In the genomic region with DNA sequence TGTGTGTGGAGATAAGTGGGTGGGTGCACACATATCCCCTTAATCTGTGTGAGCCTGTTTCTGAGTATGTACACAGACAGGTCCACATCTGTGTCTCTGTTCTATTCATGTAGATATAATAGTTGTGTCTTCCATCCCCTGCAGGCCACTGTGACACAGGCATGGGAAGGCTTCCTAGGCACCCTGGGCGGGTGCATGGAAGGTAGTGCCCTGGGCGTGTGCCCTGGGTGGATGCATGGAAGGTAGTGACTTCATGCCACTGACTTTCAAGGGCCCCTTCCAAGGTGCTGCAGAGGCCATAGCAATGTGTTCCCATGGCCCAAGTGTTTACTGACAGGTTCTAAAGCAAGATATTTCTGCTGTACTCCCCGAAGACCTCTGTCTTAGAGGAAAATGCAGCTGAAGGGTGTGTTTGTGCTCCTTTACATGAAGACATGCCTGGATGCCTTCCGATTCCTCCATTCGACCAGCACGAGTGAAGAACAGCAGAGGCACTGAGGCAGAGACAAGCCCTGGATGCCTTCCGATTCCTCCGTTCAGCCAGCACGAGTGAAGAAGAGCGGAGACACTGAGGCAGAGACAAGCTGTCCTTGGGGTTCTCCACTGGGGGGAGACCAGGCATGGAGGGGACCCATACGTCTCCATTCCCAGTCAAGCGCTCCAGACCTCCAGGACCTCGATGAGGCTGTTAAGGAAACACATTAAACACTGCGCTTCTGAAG, we compare ENCODE assay signal across 27 cellular contexts.
A peak's percentile ranks its signal among the peaks of the same experiment; 100 is the strongest.
DNase-seq lines count a peak whose midpoint lies in the region; ATAC-seq, FAIRE-seq and TF ChIP-seq lines count a peak whose summit lies in the region.
"Had no signal": no experiment of that assay in that cellular context is flagged by ENCODE, and none has a peak within 500 bp of the region (broad histone marks: within the 10 kb centered on the region; RNA-seq: fewer than 3 reads in every experiment).

No MANE protein-coding gene starts in this region.

- intact Hi-C loops in cardiac septum (cut with DNase I): no loop called here
- intact Hi-C loops in heart right ventricle (cut with DNase I): no loop called here
- intact Hi-C loops in esophagus muscularis mucosa (cut with DNase I): no loop called here
- intact Hi-C loops in vagina (cut with DNase I): no loop called here

- no peak overlapping the region for H3K4me3 Mint-ChIP-seq in progenitor cell of endocrine pancreas (ENCODE audit: low read depth)
- H3K4me3 Mint-ChIP-seq: CD14-positive monocyte; CD8-positive, alpha-beta memory T cell had no signal

- FAIRE-seq in urothelium cell line (lab: Jason Lieb, UNC): no peak
- FAIRE-seq: GM12891, H1, HTR-8/SVneo, K562, RCC 7860 had no signal

- no peaks in the 10 kb centered on the region for H3K9me3 Mint-ChIP-seq in progenitor cell of endocrine pancreas (ENCODE audit: low read depth)

- peaks cover 6% of the 10 kb centered on the region for H3K4me1 Mint-ChIP-seq in progenitor cell of endocrine pancreas (ENCODE audit: low read depth)
- H3K4me1 Mint-ChIP-seq: CD14-positive monocyte; CD8-positive, alpha-beta memory T cell had no signal

- H3K36me3 Mint-ChIP-seq in progenitor cell of endocrine pancreas (ENCODE audit: insufficient read depth): no peaks in the 10 kb centered on the region
- H3K36me3 Mint-ChIP-seq: CD14-positive monocyte; CD8-positive, alpha-beta memory T cell had no signal

- TF ChIP-seq CTCF in heart right ventricle (IDR thresholded peaks at IDR 0.05) (no peak), esophagus muscularis mucosa (IDR thresholded peaks at IDR 0.05) (no peak), progenitor cell of endocrine pancreas (IDR thresholded peaks at IDR 0.05; ENCODE audit: unreplicated experiment) (no peak), vagina (IDR thresholded peaks at IDR 0.05) (no peak)

- no peak for TF ChIP-seq POLR2A in esophagus muscularis mucosa (IDR thresholded peaks at IDR 0.05; ENCODE audit: low read depth)
- no peak for TF ChIP-seq POLR2A in vagina (IDR thresholded peaks at IDR 0.05)

- no peak for TF ChIP-seq EP300 in esophagus muscularis mucosa (IDR thresholded peaks at IDR 0.05)

- H3K4me3 ChIP-seq in heart right ventricle (no peak overlapping the region), esophagus muscularis mucosa (no peak overlapping the region), vagina (no peak overlapping the region)
- H3K4me3 ChIP-seq: K562 had no signal

- H3K27ac Mint-ChIP-seq in progenitor cell of endocrine pancreas: peak overlapping the region; percentile 71
- H3K27ac Mint-ChIP-seq: CD8-positive, alpha-beta memory T cell had no signal

- H3K27me3 ChIP-seq in heart right ventricle: peaks cover 0 to 9% (median 0%) of the 10 kb centered on the region in 7 donors
- H3K27me3 ChIP-seq in esophagus muscularis mucosa: peaks cover 0 to 16% (median 0%) of the 10 kb centered on the region in 4 donors
- H3K27me3 ChIP-seq in vagina: no peaks in the 10 kb centered on the region
- H3K27me3 ChIP-seq: BE2C had no signal

- H3K27ac ChIP-seq in heart right ventricle (no peak overlapping the region), esophagus muscularis mucosa (replicated peaks in 1 of 4) (no peak overlapping the region), vagina (no peak overlapping the region)

- 85 to 90% methylated on average over 14 of the region's 14 CpGs for WGBS in heart right ventricle, 2 donors
- WGBS in esophagus muscularis mucosa: 79% methylated on average over 12 of the region's 14 CpGs

- peaks cover 25% of the 10 kb centered on the region for H3K27me3 Mint-ChIP-seq in progenitor cell of endocrine pancreas

- H3K9me3 ChIP-seq in heart right ventricle (no peaks in the 10 kb centered on the region), esophagus muscularis mucosa (no peaks in the 10 kb centered on the region), vagina (no peaks in the 10 kb centered on the region)
- H3K9me3 ChIP-seq: BE2C had no signal

- H3K4me1 ChIP-seq in heart right ventricle (no peaks in the 10 kb centered on the region), esophagus muscularis mucosa (no peaks in the 10 kb centered on the region), vagina (no peaks in the 10 kb centered on the region)
- H3K4me1 ChIP-seq: BE2C had no signal

- ATAC-seq in heart right ventricle (no peak), GM19324 (IDR thresholded peaks at IDR 0.05; ENCODE audit: low FRiP score, unreplicated experiment) (no peak)
- ATAC-seq: K562 had no signal

- no peaks in the 10 kb centered on the region for H3K36me3 ChIP-seq in heart right ventricle
- H3K36me3 ChIP-seq in esophagus muscularis mucosa: no peaks in the 10 kb centered on the region
- no peaks in the 10 kb centered on the region for H3K36me3 ChIP-seq in vagina
- H3K36me3 ChIP-seq: BE2C had no signal

- DNase-seq in cardiac septum (ENCODE audit: low spot score): peak; percentile 44
- no peak for DNase-seq in heart right ventricle
- DNase-seq in esophagus muscularis mucosa (ENCODE audit: extremely low spot score): peak; percentile 79
- no peak for DNase-seq in progenitor cell of endocrine pancreas (ENCODE audit: low spot score, unreplicated experiment)
- DNase-seq in vagina (ENCODE audit: extremely low spot score in 2 of 2): peak; percentile 78 to 93
- DNase-seq in ureter (ENCODE audit: low spot score): no peak
- no peak for DNase-seq in urothelium cell line (ENCODE audit: low spot score)
- DNase-seq: 8988T; ACHN; BE2C; CD8-positive, alpha-beta memory T cell; DMS79 treated with DMSO at 0.1 percent for 48 hours; GF-D8; Kasumi-1; NCI-H1092 treated with DMSO at 0.1 percent for 48 hours; NCI-H1436; NCI-H187 treated with DMSO at 0.1 percent for 48 hours; NCI-H524; NCI-H774; SIG-M5 had no signal

Comparison
In these comparisons a context has a peak if more than half of its experiments do, and no peak if none do; other contexts are left out.
1. DNase-seq: peak in cardiac septum (single experiment), esophagus muscularis mucosa (single experiment) and vagina (2 of 2); none in heart right ventricle (0 of 2), progenitor cell of endocrine pancreas (single experiment), ureter (single experiment) and urothelium cell line (single experiment).